Comparison of ENCODE assay signal across 8 cellular contexts in the genomic region with DNA sequence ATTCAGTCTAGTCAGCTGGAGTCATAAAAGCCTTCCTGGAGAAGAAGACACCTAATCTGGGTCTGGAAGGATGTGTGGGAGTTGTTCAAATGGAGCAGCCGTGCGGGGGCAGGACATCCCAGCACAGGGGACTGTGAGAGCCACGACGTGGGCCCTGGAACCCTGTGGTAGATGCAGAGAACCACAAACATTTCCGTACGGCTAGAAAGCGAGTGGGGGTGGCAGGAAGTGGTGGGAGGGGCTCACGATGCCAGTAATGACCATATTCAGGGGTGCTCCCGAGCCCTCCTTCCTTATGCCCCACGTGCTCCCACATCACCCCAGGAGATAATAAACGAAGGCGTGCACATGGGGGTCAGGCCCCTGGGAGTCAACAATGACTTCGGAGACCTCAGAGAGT. TPM values are rescaled to one million over a fixed set of nuclear protein-coding genes. Genes with fewer than 3 reads are reported as not detected.
DNase-seq lines count a peak whose midpoint lies in the region; ATAC-seq and TF ChIP-seq lines count a peak whose summit lies in the region.

No MANE protein-coding gene starts in this region.

- H4K20me1 ChIP-seq in hepatocyte (ENCODE audit: insufficient read depth, poor library complexity, severe bottlenecking), result no peaks in the 10 kb centered on the region

- H3K27me3 ChIP-seq in mesenchymal stem cell (ENCODE audit: control insufficient read depth in 1 of 2, insufficient read depth in 1 of 2, low read length in 2 of 2) (no peaks in the 10 kb centered on the region), hepatocyte (no peaks in the 10 kb centered on the region)

- WGBS in mesenchymal stem cell, result 56% methylated on average over 12 of the region's 13 CpGs
- 48% methylated on average over 13 of the region's 13 CpGs for WGBS in hepatocyte (ENCODE audit: low lambda C conversion rate, missing lambda C conversion rate)

- H3K14ac ChIP-seq in mesenchymal stem cell (ENCODE audit: low read length in 2 of 2), result no peak overlapping the region

- H3K4ac ChIP-seq in mesenchymal stem cell (ENCODE audit: low read depth in 1 of 2, low read length in 2 of 2), result peak overlapping the region in 1 of 2 experiments; percentile 12

- H2BK5ac ChIP-seq in mesenchymal stem cell (ENCODE audit: low read depth, low read length, poor library complexity, severe bottlenecking), result peak overlapping the region; percentile 4

- peak overlapping the region; percentile 8 to 41 for H2BK12ac ChIP-seq in mesenchymal stem cell (ENCODE audit: low read length in 2 of 2)

- DNase-seq in Daoy (ENCODE audit: low read depth) (peak; percentile 90), Kasumi-1 (lab: John Stamatoyannopoulos, UW) (peak; percentile 73 to 88), mesenchymal stem cell (peak; percentile 71), hepatocyte (ENCODE audit: low spot score) (no peak), NAMALWA (ENCODE audit: low spot score) (no peak)
- DNase-seq in activated T-cell treated with anti-CD3 and anti-CD28 coated beads, Interleukin-2, amount 50 U/mL, for 48 hours, result peak; percentile 89 to 92
- peak; percentile 87 for DNase-seq in stimulated activated CD8-positive, alpha-beta memory T cell treated with anti-CD3 and anti-CD28 coated beads, Interleukin-7, amount 100 ng/mL, for 4 hours (ENCODE audit: low read depth in 2 of 2)

- H4K8ac ChIP-seq in mesenchymal stem cell (ENCODE audit: low read length), result peak overlapping the region; percentile 24

- no peak overlapping the region for H3K4me2 ChIP-seq in mesenchymal stem cell (ENCODE audit: low read length, poor library complexity, severe bottlenecking)
- H3K4me2 ChIP-seq in hepatocyte, result no peak overlapping the region

- H3K23ac ChIP-seq in mesenchymal stem cell (ENCODE audit: low read length in 2 of 2), result no peak overlapping the region

- H2BK120ac ChIP-seq in mesenchymal stem cell (ENCODE audit: low read depth, low read length), result peak overlapping the region; percentile 12

- H3K27ac ChIP-seq in mesenchymal stem cell (ENCODE audit: low read length, poor library complexity, severe bottlenecking) (peak overlapping the region; percentile 58), hepatocyte (no peak overlapping the region)

- H3K79me1 ChIP-seq in mesenchymal stem cell (replicated peaks; ENCODE audit: low read length, poor library complexity, severe bottlenecking), result no peaks in the 10 kb centered on the region

- H3K9me3 ChIP-seq in mesenchymal stem cell (ENCODE audit: control insufficient read depth, low read length), result no peaks in the 10 kb centered on the region
- H3K9me3 ChIP-seq in hepatocyte (ENCODE audit: low read depth), result no peaks in the 10 kb centered on the region

- peak overlapping the region; percentile 62 for H4K91ac ChIP-seq in mesenchymal stem cell (ENCODE audit: low read length)

- H3K36me3 ChIP-seq in mesenchymal stem cell (ENCODE audit: control insufficient read depth in 1 of 2, insufficient read depth in 2 of 2, low read depth in 1 of 2, low read length in 2 of 2) (no peaks in the 10 kb centered on the region), hepatocyte (replicated peaks; ENCODE audit: insufficient read depth, low read depth) (no peaks in the 10 kb centered on the region)

- no peak overlapping the region for H2AFZ ChIP-seq in mesenchymal stem cell (ENCODE audit: low read depth, low read length)
- no peak overlapping the region for H2AFZ ChIP-seq in hepatocyte

- no peaks in the 10 kb centered on the region for H3K79me2 ChIP-seq in hepatocyte

- H3K18ac ChIP-seq in mesenchymal stem cell (ENCODE audit: low read depth in 1 of 2, low read length in 2 of 2), result peak overlapping the region; percentile 1 to 59

- peak overlapping the region; percentile 78 for H3K9ac ChIP-seq in mesenchymal stem cell (ENCODE audit: low read length)

- H2AK5ac ChIP-seq in mesenchymal stem cell (ENCODE audit: low read length, severe bottlenecking), result peak overlapping the region; percentile 56

- ATAC-seq in HG03457 (IDR thresholded peaks at IDR 0.05; ENCODE audit: unreplicated experiment), result no peak

- peak overlapping the region; percentile 95 for H2BK15ac ChIP-seq in mesenchymal stem cell (ENCODE audit: low read depth, poor library complexity, severe bottlenecking)

- no peak for TF ChIP-seq CTCF in hepatocyte (IDR thresholded peaks at IDR 0.05; ENCODE audit: poor library complexity)

- H3K4me3 ChIP-seq in mesenchymal stem cell (ENCODE audit: insufficient read depth in 1 of 2, low read depth in 1 of 2, low read length in 2 of 2) (peak overlapping the region in 1 of 2 experiments; percentile 4), hepatocyte (no peak overlapping the region)

- H3K4me1 ChIP-seq in mesenchymal stem cell (ENCODE audit: control insufficient read depth, insufficient read depth, low read depth, low read length) (peaks cover 40% of the 10 kb centered on the region), hepatocyte (ENCODE audit: insufficient read depth) (peaks cover 12% of the 10 kb centered on the region)

- no peaks in the 10 kb centered on the region for H3K9me2 ChIP-seq in hepatocyte (replicated peaks; ENCODE audit: insufficient read depth)

RNA-seq across cellular contexts. Expression of a gene that starts 21.0 kb away (rescaled TPM):
- 268 and 296 TPM in 2 replicates for total RNA-seq in Daoy (2014; rRNA removed; shearing (Covaris generic))
- polyA plus RNA-seq in mesenchymal stem cell (2013, experiment 1 of 2), result 173 TPM
- 153 TPM for polyA plus RNA-seq in mesenchymal stem cell (2013, experiment 2 of 2)
- total RNA-seq in hepatocyte, result 158 and 250 TPM in 2 replicates
- 70.7 and 80.7 TPM in 2 replicates for polyA plus RNA-seq in hepatocyte

RNA-seq across cellular contexts. Expression of a gene that starts 52.1 kb away (rescaled TPM):
- total RNA-seq in Daoy (2014; rRNA removed; shearing (Covaris generic)), result 53.1 and 58.8 TPM in 2 replicates
- 93.7 TPM for polyA plus RNA-seq in mesenchymal stem cell (2013, experiment 1 of 2)
- 85.6 TPM for polyA plus RNA-seq in mesenchymal stem cell (2013, experiment 2 of 2)
- 10.0 and 12.3 TPM in 2 replicates for total RNA-seq in hepatocyte
- 5.6 and 6.7 TPM in 2 replicates for polyA plus RNA-seq in hepatocyte

Comparison
In these comparisons a context has a peak if more than half of its experiments do, and no peak if none do; other contexts are left out.
1. DNase-seq: peak in Daoy (single experiment), Kasumi-1 (2 of 2), activated T-cell treated with anti-CD3 and anti-CD28 coated beads, Interleukin-2, amount 50 U/mL, for 48 hours (2 of 2), mesenchymal stem cell (single experiment) and stimulated activated CD8-positive, alpha-beta memory T cell treated with anti-CD3 and anti-CD28 coated beads, Interleukin-7, amount 100 ng/mL, for 4 hours (2 of 2); none in hepatocyte (single experiment) and NAMALWA (single experiment).